In genomic region chr1:246506785-246507639, GRCh38 we compare ENCODE assay signal across 8 cellular contexts. TPM values are rescaled to one million over a fixed set of nuclear protein-coding genes. Genes with fewer than 3 reads are reported as not detected.
DNase-seq lines count a peak whose midpoint lies in the region; ATAC-seq and TF ChIP-seq lines count a peak whose summit lies in the region.

Gene SMYD3 (minus strand): TSS chr1:246507279.

- H2BK15ac ChIP-seq in mesendoderm (replicated peaks; ENCODE audit: low read depth) = no peak within 1 kb of the TSS

- no peaks in the 10 kb centered on the region for H3K36me3 ChIP-seq in effector memory CD4-positive, alpha-beta T cell (ENCODE audit: control insufficient read depth, insufficient read depth, low read length)
- no peaks in the 10 kb centered on the region for H3K36me3 ChIP-seq in mesendoderm (ENCODE audit: control insufficient read depth, insufficient read depth, low read length)

- H3K27me3 ChIP-seq in CD4-positive, alpha-beta T cell (ENCODE audit: control insufficient read depth, insufficient read depth, low read length) = no peaks in the 10 kb centered on the region
- no peaks in the 10 kb centered on the region for H3K27me3 ChIP-seq in effector memory CD4-positive, alpha-beta T cell (replicated peaks; ENCODE audit: control insufficient read depth, insufficient read depth, low read length, poor library complexity, severe bottlenecking)
- H3K27me3 ChIP-seq in mesendoderm (ENCODE audit: insufficient read depth, low read length, poor library complexity) = no peaks in the 10 kb centered on the region

- H3K4me1 Mint-ChIP-seq in CD4-positive, alpha-beta T cell (ENCODE audit: low read depth) = peaks cover 37% of the 10 kb centered on the region
- H3K4me1 Mint-ChIP-seq in activated CD8-positive, alpha-beta T cell treated with anti-CD3 and anti-CD28 coated beads for 36 hours (ENCODE audit: low read depth) = peaks cover 24% of the 10 kb centered on the region

- no peaks in the 10 kb centered on the region for H3K9me3 ChIP-seq in CD4-positive, alpha-beta T cell (ENCODE audit: control insufficient read depth, low read length)
- no peaks in the 10 kb centered on the region for H3K9me3 ChIP-seq in effector memory CD4-positive, alpha-beta T cell (ENCODE audit: control insufficient read depth, low read length)

- no peak for TF ChIP-seq CTCF in CD4-positive, alpha-beta T cell (IDR thresholded peaks at IDR 0.05)
- no peak for TF ChIP-seq CTCF in activated CD8-positive, alpha-beta T cell treated with anti-CD3 and anti-CD28 coated beads for 36 hours (IDR thresholded peaks at IDR 0.05)

- no peak within 1 kb of the TSS for H2AK5ac ChIP-seq in mesendoderm (ENCODE audit: low read length)

- H2BK120ac ChIP-seq in mesendoderm (ENCODE audit: low read depth, low read length) = no peak within 1 kb of the TSS

- peaks cover 7% of the 10 kb centered on the region for H3K4me1 ChIP-seq in effector memory CD4-positive, alpha-beta T cell (ENCODE audit: control insufficient read depth, insufficient read depth, low read length, poor library complexity, severe bottlenecking)
- H3K4me1 ChIP-seq in mesendoderm (ENCODE audit: control insufficient read depth, low read depth, low read length) = peaks cover 1% of the 10 kb centered on the region

- peak within 1 kb of the TSS; percentile 48 for H3K23ac ChIP-seq in mesendoderm (ENCODE audit: low read length)

- H3K27me3 Mint-ChIP-seq in CD4-positive, alpha-beta T cell = no peaks in the 10 kb centered on the region
- H3K27me3 Mint-ChIP-seq in activated CD8-positive, alpha-beta T cell treated with anti-CD3 and anti-CD28 coated beads for 36 hours = no peaks in the 10 kb centered on the region

- peak within 1 kb of the TSS; percentile 90 for H3K27ac Mint-ChIP-seq in CD4-positive, alpha-beta T cell
- peak within 1 kb of the TSS; percentile 91 for H3K27ac Mint-ChIP-seq in activated CD8-positive, alpha-beta T cell treated with anti-CD3 and anti-CD28 coated beads for 36 hours

- peaks cover 2% of the 10 kb centered on the region for H3K79me1 ChIP-seq in mesendoderm (ENCODE audit: low read length)

- peak within 1 kb of the TSS; percentile 88 for H3K56ac ChIP-seq in mesendoderm (ENCODE audit: low read length)

- no peak within 1 kb of the TSS for H2BK5ac ChIP-seq in mesendoderm (ENCODE audit: low read length)

- H3K9ac ChIP-seq in mesendoderm (ENCODE audit: low read length) = peak within 1 kb of the TSS; percentile 72

- CTCF ChIA-PET in CD4-positive, alpha-beta T cell (lab: Charles Lee) = interaction anchor here (1.0 to 1.3 kb wide), 3 partner anchors 8 to 60 kb away, joined by 3 to 5 read pairs (median 3); no protein-coding TSS in a partner anchor
- CTCF ChIA-PET in activated CD8-positive, alpha-beta T cell treated with anti-CD3 and anti-CD28 coated beads for 36 hours (lab: Charles Lee) = interaction anchor here (0.6 to 2.1 kb wide), 5 partner anchors 9 to 465 kb away, joined by 3 to 14 read pairs (median 3); no protein-coding TSS in a partner anchor

- H3K4me3 Mint-ChIP-seq in CD4-positive, alpha-beta T cell = peak within 1 kb of the TSS; percentile 94
- H3K4me3 Mint-ChIP-seq in activated CD8-positive, alpha-beta T cell treated with anti-CD3 and anti-CD28 coated beads for 36 hours = peak within 1 kb of the TSS; percentile 84

- DNase-seq in CD4-positive, alpha-beta T cell = peak; percentile 57 to 76 (median 70)
- DNase-seq in NCI-H748 treated with DMSO at 0.1 percent for 48 hours (lab: John Stamatoyannopoulos, UW) = peak; percentile 32
- peak; percentile 75 for DNase-seq in activated CD8-positive, alpha-beta T cell treated with anti-CD3 and anti-CD28 coated beads for 36 hours
- DNase-seq in effector memory CD4-positive, alpha-beta T cell = peak; percentile 61 to 70 (median 64)
- peak; percentile 89 for DNase-seq in mesendoderm
- peak; percentile 42 for DNase-seq in stimulated activated CD8-positive, alpha-beta memory T cell treated with anti-CD3 and anti-CD28 coated beads, Interleukin-15, amount 100 ng/mL, for 1 hour (ENCODE audit: low read depth)

- no peak within 1 kb of the TSS for H4K5ac ChIP-seq in mesendoderm (ENCODE audit: low read length)

- no CpG with 5 or more reads among the region's 82 CpGs for WGBS in mesendoderm (ENCODE audit: extremely low coverage, insufficient coverage, low lambda C conversion rate)

- no peaks in the 10 kb centered on the region for H3K9me3 Mint-ChIP-seq in CD4-positive, alpha-beta T cell
- H3K9me3 Mint-ChIP-seq in activated CD8-positive, alpha-beta T cell treated with anti-CD3 and anti-CD28 coated beads for 36 hours = no peaks in the 10 kb centered on the region

- H4K8ac ChIP-seq in mesendoderm (ENCODE audit: low read depth, low read length) = no peak within 1 kb of the TSS

- peaks cover 5% of the 10 kb centered on the region for H3K36me3 Mint-ChIP-seq in CD4-positive, alpha-beta T cell (ENCODE audit: low read depth)
- H3K36me3 Mint-ChIP-seq in activated CD8-positive, alpha-beta T cell treated with anti-CD3 and anti-CD28 coated beads for 36 hours (ENCODE audit: low read depth) = peaks cover 10% of the 10 kb centered on the region

- peak within 1 kb of the TSS; percentile 48 for H3K4me2 ChIP-seq in mesendoderm (ENCODE audit: low read length)

- peak; percentile 85 for ATAC-seq in CD4-positive, alpha-beta T cell (ENCODE audit: poor library complexity)
- ATAC-seq in GM19395 (IDR thresholded peaks at IDR 0.05; ENCODE audit: unreplicated experiment) (peak; percentile 94), HG03558 (IDR thresholded peaks at IDR 0.05; ENCODE audit: extremely low read depth, unreplicated experiment) (peak; percentile 67)
- peak; percentile 97 for ATAC-seq in activated CD8-positive, alpha-beta T cell treated with anti-CD3 and anti-CD28 coated beads for 36 hours

- H3K4me3 ChIP-seq in effector memory CD4-positive, alpha-beta T cell (ENCODE audit: insufficient read depth, low read depth, low read length, poor library complexity, severe bottlenecking) = peak within 1 kb of the TSS; percentile 67
- peak within 1 kb of the TSS; percentile 56 for H3K4me3 ChIP-seq in mesendoderm (ENCODE audit: low read length)

- intact Hi-C loops in CD4-positive, alpha-beta T cell (cut with DNase I, micrococcal nuclease) = loop anchor here (2.0 to 5.0 kb wide), 4 partner anchors 60 to 600 kb away; partner anchors contain the start of genes AHCTF1 (in 1 of the 2), CNST (in 1 of the 2) and TFB2M (in 1 of the 2)
- intact Hi-C loops in activated CD8-positive, alpha-beta T cell treated with anti-CD3 and anti-CD28 coated beads for 36 hours (cut with micrococcal nuclease) = loop anchor here (5.0 kb wide), 1 partner anchor 60 kb away; the partner anchor contains the start of genes CNST and TFB2M

- peak within 1 kb of the TSS; percentile 60 for H3K18ac ChIP-seq in mesendoderm (ENCODE audit: low read length)

- POLR2A ChIA-PET in CD4-positive, alpha-beta T cell (lab: Charles Lee) = interaction anchor here (0.6 to 2.1 kb wide), 3 partner anchors 9 to 425 kb away, joined by 3 to 7 read pairs (median 5); partner anchors contain the start of genes AHCTF1, CNST and TFB2M
- POLR2A ChIA-PET in activated CD8-positive, alpha-beta T cell treated with anti-CD3 and anti-CD28 coated beads for 36 hours (lab: Charles Lee) = interaction anchor here (0.6 to 1.4 kb wide), 7 partner anchors 11 to 614 kb away, joined by 3 to 5 read pairs (median 3); partner anchors contain the start of genes CNST and SCCPDH

- no peak within 1 kb of the TSS for H3K4ac ChIP-seq in mesendoderm (ENCODE audit: low read depth, low read length)

- H3K79me2 ChIP-seq in mesendoderm (ENCODE audit: control insufficient read depth, insufficient read depth, low read length) = no peaks in the 10 kb centered on the region

- no peak within 1 kb of the TSS for H3K27ac ChIP-seq in CD4-positive, alpha-beta T cell (ENCODE audit: low read depth, low read length)
- peak within 1 kb of the TSS; percentile 49 for H3K27ac ChIP-seq in effector memory CD4-positive, alpha-beta T cell (ENCODE audit: insufficient read depth, low read length, poor library complexity, severe bottlenecking)
- H3K27ac ChIP-seq in mesendoderm (ENCODE audit: low read depth, low read length) = no peak within 1 kb of the TSS

RNA-seq across cellular contexts. Expression of gene SMYD3, which starts in this region (rescaled TPM):
- 10 to 100 TPM; 18.8 to 19.6 TPM for total RNA-seq in CD4-positive, alpha-beta T cell
- 10 to 100 TPM; 22.6 to 24.6 TPM for total RNA-seq in activated CD8-positive, alpha-beta T cell treated with anti-CD3 and anti-CD28 coated beads for 36 hours
- polyA plus RNA-seq in mesendoderm (2013, experiment 1 of 2) = 19.7 TPM
- 20.9 TPM for polyA plus RNA-seq in mesendoderm (2013, experiment 2 of 2)

Comparison
In these comparisons a context has a peak if more than half of its experiments do, and no peak if none do; other contexts are left out.
1. DNase-seq: peak in every context shown above with its lines; median percentile 89 in mesendoderm; 75 in activated CD8-positive, alpha-beta T cell treated with anti-CD3 and anti-CD28 coated beads for 36 hours; 70 in CD4-positive, alpha-beta T cell; 64 in effector memory CD4-positive, alpha-beta T cell; 42 in stimulated activated CD8-positive, alpha-beta memory T cell treated with anti-CD3 and anti-CD28 coated beads, Interleukin-15, amount 100 ng/mL, for 1 hour; 32 in NCI-H748 treated with DMSO at 0.1 percent for 48 hours.